10 cellular contexts compared by ENCODE assay signal in the genomic region with DNA sequence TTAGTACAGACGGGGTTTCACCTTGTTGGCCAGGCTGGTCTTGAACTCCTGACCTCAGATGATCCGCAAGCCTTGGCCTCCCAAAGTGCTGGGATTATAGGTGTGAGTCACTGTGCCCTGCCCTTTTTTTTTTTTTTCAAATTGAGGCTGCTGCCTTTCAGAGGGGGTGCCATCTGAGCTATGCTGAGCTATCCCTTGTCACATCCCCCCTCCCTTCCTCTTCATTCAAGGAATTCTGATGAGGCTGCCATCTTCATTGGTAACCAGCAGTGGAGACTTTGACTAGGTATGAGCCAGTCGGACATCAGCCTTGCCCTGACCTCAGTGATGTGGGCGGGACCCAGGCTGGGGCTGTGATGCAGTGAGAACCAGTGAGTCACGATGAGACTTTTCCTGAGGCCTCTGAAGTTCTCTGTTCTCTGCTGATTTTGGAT. TPM values are rescaled to one million over a fixed set of nuclear protein-coding genes. Genes with fewer than 3 reads are reported as not detected.
DNase-seq lines count a peak whose midpoint lies in the region; ATAC-seq and TF ChIP-seq lines count a peak whose summit lies in the region.
"Had no signal": no experiment of that assay in that cellular context is flagged by ENCODE, and none has a peak within 500 bp of the region (broad histone marks: within the 10 kb centered on the region; RNA-seq: fewer than 3 reads in every experiment).

No MANE protein-coding gene starts in this region.

- intact Hi-C loops in lower lobe of right lung (cut with DNase I) (no loop called here), testis (cut with DNase I; ENCODE audit: low total_unique reads) (loop anchor here (5.0 kb wide), 1 partner anchor 48 kb away; no protein-coding TSS in a partner anchor), thyroid gland (cut with DNase I) (no loop called here)

- peaks cover 4% of the 10 kb centered on the region for H3K27me3 Mint-ChIP-seq in activated naive CD8-positive, alpha-beta T cell treated with anti-CD3 and anti-CD28 coated beads for 36 hours

- POLR2A ChIA-PET in AG04450 (lab: Yijun Ruan, JAX): interaction anchor here (1.7 kb wide), 1 partner anchor 24 kb away, joined by 3 read pairs; a partner anchor contains a TSS

- peak overlapping the region; percentile 63 for H3K27ac ChIP-seq in AG04450 (ENCODE audit: low read depth, low read length)
- no peak overlapping the region for H3K27ac ChIP-seq in lower lobe of right lung
- H3K27ac ChIP-seq in testis: no peak overlapping the region
- no peak overlapping the region for H3K27ac ChIP-seq in thyroid gland

- CTCF ChIA-PET in AG04450 (lab: Charles Lee): interaction anchor here (0.6 to 1.3 kb wide), 7 partner anchors 11 to 70 kb away, joined by 3 to 9 read pairs (median 3); no protein-coding TSS in a partner anchor

- no peak overlapping the region for H3K27ac Mint-ChIP-seq in activated naive CD8-positive, alpha-beta T cell treated with anti-CD3 and anti-CD28 coated beads for 36 hours
- H3K27ac Mint-ChIP-seq: immature natural killer cell had no signal

- H3K27me3 ChIP-seq in AG04450 (ENCODE audit: control insufficient read depth, insufficient read depth, low read length): no peaks in the 10 kb centered on the region
- H3K27me3 ChIP-seq in lower lobe of right lung (ENCODE audit: low read depth): no peaks in the 10 kb centered on the region
- H3K27me3 ChIP-seq in testis: no peaks in the 10 kb centered on the region
- H3K27me3 ChIP-seq in thyroid gland: no peaks in the 10 kb centered on the region

- H3K4me1 Mint-ChIP-seq in activated naive CD8-positive, alpha-beta T cell treated with anti-CD3 and anti-CD28 coated beads for 36 hours: peaks cover 17% of the 10 kb centered on the region
- H3K4me1 Mint-ChIP-seq: immature natural killer cell had no signal

- ATAC-seq in lower lobe of right lung (peak; percentile 23 to 45), HG03108 (IDR thresholded peaks at IDR 0.05; ENCODE audit: unreplicated experiment) (no peak), HG03159 (IDR thresholded peaks at IDR 0.05; ENCODE audit: unreplicated experiment) (no peak)

- H3K9me3 ChIP-seq in AG04450 (ENCODE audit: control insufficient read depth, insufficient read depth, low read length) (peaks cover 8% of the 10 kb centered on the region), lower lobe of right lung (no peaks in the 10 kb centered on the region), testis (no peaks in the 10 kb centered on the region), thyroid gland (no peaks in the 10 kb centered on the region)

- TF ChIP-seq POLR2A in testis (IDR thresholded peaks at IDR 0.05) (no peak), thyroid gland (IDR thresholded peaks at IDR 0.05) (no peak)

- DNase-seq in AG04450 (ENCODE audit: low read depth, low spot score) (peak; percentile 52), HPDE6-E6E7 (ENCODE audit: extremely low spot score) (peak; percentile 97), lower lobe of right lung (no peak), testis (no peak), thyroid gland (no peak)
- peak; percentile 14 for DNase-seq in activated naive CD8-positive, alpha-beta T cell treated with anti-CD3 and anti-CD28 coated beads for 36 hours
- DNase-seq: immature natural killer cell, NCI-H82 had no signal

- WGBS in testis, 2 donors: 87 to 91% methylated on average over 5 of the region's 5 CpGs
- WGBS in thyroid gland, 2 donors: 89 to 96% methylated on average over 5 of the region's 5 CpGs

- H3K9me3 Mint-ChIP-seq in activated naive CD8-positive, alpha-beta T cell treated with anti-CD3 and anti-CD28 coated beads for 36 hours: no peaks in the 10 kb centered on the region
- H3K9me3 Mint-ChIP-seq: immature natural killer cell had no signal

- H3K4me1 ChIP-seq in lower lobe of right lung (no peaks in the 10 kb centered on the region), testis (no peaks in the 10 kb centered on the region), thyroid gland (no peaks in the 10 kb centered on the region)

- no peaks in the 10 kb centered on the region for H3K36me3 Mint-ChIP-seq in activated naive CD8-positive, alpha-beta T cell treated with anti-CD3 and anti-CD28 coated beads for 36 hours
- H3K36me3 Mint-ChIP-seq: immature natural killer cell had no signal

- TF ChIP-seq CTCF in AG04450 (IDR thresholded peaks at IDR 0.05; ENCODE audit: low read depth, low read length) (no peak), lower lobe of right lung (IDR thresholded peaks at IDR 0.05) (no peak), testis (IDR thresholded peaks at IDR 0.05) (no peak), thyroid gland (IDR thresholded peaks at IDR 0.05) (no peak)

- H3K4me3 Mint-ChIP-seq in activated naive CD8-positive, alpha-beta T cell treated with anti-CD3 and anti-CD28 coated beads for 36 hours: no peak overlapping the region
- H3K4me3 Mint-ChIP-seq: immature natural killer cell had no signal

- H3K36me3 ChIP-seq in lower lobe of right lung (no peaks in the 10 kb centered on the region), testis (ENCODE audit: low read depth, missing control alignments) (no peaks in the 10 kb centered on the region), thyroid gland (no peaks in the 10 kb centered on the region)

- no peak overlapping the region for H3K4me3 ChIP-seq in AG04450 (ENCODE audit: low read depth, low read length)
- H3K4me3 ChIP-seq in lower lobe of right lung: no peak overlapping the region
- H3K4me3 ChIP-seq in testis: no peak overlapping the region
- no peak overlapping the region for H3K4me3 ChIP-seq in thyroid gland (replicated peaks in 1 of 3)

RNA-seq across cellular contexts. Expression of a gene that starts 24.4 kb away (rescaled TPM):
- polyA plus RNA-seq in AG04450 (2011; rRNA removed) (18.5 and 23.0 TPM in 2 replicates), testis (ENCODE audit: insufficient read depth, low read depth, low replicate concordance) (38.8 TPM)
- polyA minus RNA-seq in AG04450 (2011; rRNA and poly(A)+ RNA removed): 41.9 and 61.7 TPM in 2 replicates
- total RNA-seq in activated naive CD8-positive, alpha-beta T cell treated with anti-CD3 and anti-CD28 coated beads for 36 hours: 10 to 100 TPM; 33.2 to 35.8 TPM
- total RNA-seq in lower lobe of right lung (4.8 TPM), testis (10 to 100 TPM; 46.6 to 80.6 TPM), thyroid gland (10 to 100 TPM in 3 of 4 donors, 1 to 10 TPM in 1; 5.5 to 19.2 (median 13.2) TPM)

RNA-seq across cellular contexts. Expression of a gene that starts 28.8 kb away (rescaled TPM):
- polyA plus RNA-seq in AG04450 (2011; rRNA removed) (16.8 and 21.7 TPM in 2 replicates), testis (ENCODE audit: insufficient read depth, low read depth, low replicate concordance) (44.9 TPM)
- 10.7 and 17.5 TPM in 2 replicates for polyA minus RNA-seq in AG04450 (2011; rRNA and poly(A)+ RNA removed)
- 10 to 100 TPM; 16.5 to 17.9 TPM for total RNA-seq in activated naive CD8-positive, alpha-beta T cell treated with anti-CD3 and anti-CD28 coated beads for 36 hours
- total RNA-seq in lower lobe of right lung (5.8 TPM), testis (10 to 100 TPM; 32.0 to 45.4 TPM), thyroid gland (10 to 100 TPM in 1 of 4 donors, 1 to 10 TPM in 3; 5.1 to 13.3 (median 6.2) TPM)

Comparison
In these comparisons a context has a peak if more than half of its experiments do, and no peak if none do; other contexts are left out.
1. DNase-seq: peak in AG04450 (single experiment), HPDE6-E6E7 (single experiment) and activated naive CD8-positive, alpha-beta T cell treated with anti-CD3 and anti-CD28 coated beads for 36 hours (single experiment); none in lower lobe of right lung (single experiment), testis (single experiment) and thyroid gland (0 of 2).
2. ATAC-seq: peak in lower lobe of right lung (2 of 2); none in HG03108 (single experiment) and HG03159 (single experiment).